Comparison of ENCODE assay signal across 8 cellular contexts in the genomic region with DNA sequence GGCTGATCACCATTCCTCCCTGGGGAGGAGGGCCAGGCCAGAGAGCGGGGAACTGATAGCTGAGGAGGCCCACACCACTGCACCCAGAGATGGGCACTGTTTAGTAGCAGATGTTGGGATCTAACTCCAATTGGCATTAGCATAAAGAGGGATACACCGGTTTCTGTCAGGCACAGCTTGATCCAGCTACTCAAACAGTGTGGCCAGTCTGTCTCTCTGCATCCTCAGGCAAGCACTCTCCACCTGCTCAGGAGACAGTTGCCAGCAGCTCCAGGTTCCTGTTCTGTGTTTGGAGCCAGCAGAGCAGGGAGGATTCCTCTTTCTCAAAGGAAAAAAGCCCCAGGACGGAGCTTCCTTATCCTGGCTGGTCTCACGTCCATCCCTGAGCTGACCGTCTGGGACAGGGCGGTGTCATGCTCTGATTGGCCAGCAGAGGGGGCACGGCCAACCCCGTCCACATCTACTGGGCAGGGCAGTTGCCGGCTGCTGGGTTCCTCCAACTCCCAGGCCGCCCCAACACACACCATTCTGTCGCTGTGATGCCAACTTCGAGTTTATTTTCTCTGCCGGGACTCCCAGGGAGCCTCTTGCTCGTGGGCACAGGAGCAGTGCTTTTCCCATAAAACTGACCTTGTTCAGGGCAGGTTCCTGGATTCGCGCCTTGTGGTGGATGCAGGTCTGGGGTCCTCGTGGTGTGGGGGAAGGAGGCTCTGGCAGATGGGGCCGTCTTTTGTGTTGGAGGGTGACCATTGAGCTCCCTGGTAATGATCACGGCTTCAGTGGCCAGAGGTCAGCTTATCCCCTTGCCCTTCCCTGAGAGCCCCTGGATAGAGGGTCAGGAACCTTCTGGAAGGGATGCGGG. TPM values are rescaled to one million over a fixed set of nuclear protein-coding genes. Genes with fewer than 3 reads are reported as not detected.
DNase-seq lines count a peak whose midpoint lies in the region; ATAC-seq and TF ChIP-seq lines count a peak whose summit lies in the region.

No MANE protein-coding gene starts in this region.

- peaks cover 35% of the 10 kb centered on the region for H3K4me1 Mint-ChIP-seq in HFFc6 (ENCODE audit: low read depth)

- intact Hi-C loops in cardiac septum (cut with DNase I): loop anchor here (5.0 kb wide), 2 partner anchors 42 to 237 kb away; no protein-coding TSS in a partner anchor
- intact Hi-C loops in psoas muscle (cut with DNase I): no loop called here

- TF ChIP-seq CTCF in DND-41 (IDR thresholded peaks at IDR 0.05; ENCODE audit: borderline replicate concordance, extremely low read depth, low read length, poor library complexity, severe bottlenecking): peak; percentile 63
- peak; percentile 90 for TF ChIP-seq CTCF in HFFc6 (IDR thresholded peaks at IDR 0.05)
- peak; percentile 56 for TF ChIP-seq CTCF in psoas muscle (IDR thresholded peaks at IDR 0.05)

- ATAC-seq in DND-41 (ENCODE audit: insufficient read depth, low read depth): no peak
- peak; percentile 66 to 79 (median 74) for ATAC-seq in psoas muscle
- no peak for ATAC-seq in GM21825 (IDR thresholded peaks at IDR 0.05; ENCODE audit: unreplicated experiment)

- peak overlapping the region; percentile 86 for H3K27ac Mint-ChIP-seq in HFFc6

- H3K4me3 ChIP-seq in DND-41 (ENCODE audit: low read depth in 1 of 2, low read length in 2 of 2) (no peak overlapping the region), psoas muscle (no peak overlapping the region)

- peaks cover 24% of the 10 kb centered on the region for H3K36me3 Mint-ChIP-seq in HFFc6 (ENCODE audit: low read depth)

- H3K4me3 Mint-ChIP-seq in HFFc6: no peak overlapping the region

- no peaks in the 10 kb centered on the region for H3K79me2 ChIP-seq in DND-41 (ENCODE audit: insufficient read depth, low read length)

- no peak for DNase-seq in DND-41
- DNase-seq in HFFc6: peak; percentile 32
- DNase-seq in activated T-cell treated with anti-CD3 and anti-CD28 coated beads, Interleukin-2, amount 50 U/mL, for 48 hours: peak; percentile 35 to 53
- peak; percentile 84 for DNase-seq in cardiac septum (ENCODE audit: low spot score)
- peak; percentile 75 to 87 for DNase-seq in psoas muscle
- no peak for DNase-seq in activated naive CD4-positive, alpha-beta T cell treated with Interleukin-2 at 50 U/mL for 16 hours
- DNase-seq in T-helper 9 cell: no peak

- 32 to 37% (median 37%) methylated on average over 20 of the region's 20 CpGs for WGBS in psoas muscle, 3 donors

- peaks cover 18% of the 10 kb centered on the region for H3K27me3 Mint-ChIP-seq in HFFc6 (ENCODE audit: insufficient read depth)

- H3K9ac ChIP-seq in DND-41 (ENCODE audit: low read depth, low read length): no peak overlapping the region

- H3K27me3 ChIP-seq in DND-41 (ENCODE audit: insufficient read depth, low read length, poor library complexity): no peaks in the 10 kb centered on the region
- H3K27me3 ChIP-seq in psoas muscle (ENCODE audit: insufficient read depth in 3 of 3, low read length in 2 of 3): peaks cover 0 to 30% (median 2%) of the 10 kb centered on the region in 3 donors

- no peaks in the 10 kb centered on the region for H3K9me3 Mint-ChIP-seq in HFFc6

- no peaks in the 10 kb centered on the region; the same call in 1 of the 2 replicates for H4K20me1 ChIP-seq in DND-41 (ENCODE audit: insufficient read depth, low read length)

- no peaks in the 10 kb centered on the region for H3K36me3 ChIP-seq in DND-41 (ENCODE audit: insufficient read depth, low read length)
- H3K36me3 ChIP-seq in psoas muscle (ENCODE audit: insufficient read depth in 1 of 2, low read depth in 1 of 2): no peaks in the 10 kb centered on the region

- H3K4me1 ChIP-seq in DND-41 (ENCODE audit: insufficient read depth, low read length) (peaks cover 7% of the 10 kb centered on the region), psoas muscle (no peaks in the 10 kb centered on the region)

- no peak overlapping the region for H2AFZ ChIP-seq in DND-41 (ENCODE audit: low read depth, low read length)

- no peak overlapping the region for H3K27ac ChIP-seq in DND-41 (ENCODE audit: low read length)
- H3K27ac ChIP-seq in psoas muscle: no peak overlapping the region

- no peak overlapping the region for H3K4me2 ChIP-seq in DND-41 (ENCODE audit: insufficient read depth, low read length)

- peaks cover 6% of the 10 kb centered on the region for H3K9me3 ChIP-seq in DND-41 (ENCODE audit: insufficient read depth, low read length, severe bottlenecking)
- H3K9me3 ChIP-seq in psoas muscle: no peaks in the 10 kb centered on the region

RNA-seq across cellular contexts. Expression of gene COL5A1, which starts 47.9 kb away (rescaled TPM):
- 100 to 1,000 TPM; 196 to 308 (median 225) TPM for total RNA-seq in HFFc6 (2021; fragmentation: NEBNext Ultra II Directional; extraction: Animal tissue kit (Norgen Biotek cat#: 25700))
- total RNA-seq in cardiac septum: 21.6 TPM
- total RNA-seq in psoas muscle: 10 to 100 TPM in 1 of 4 donors, 1 to 10 TPM in 3; 3.4 to 11.3 (median 4.7) TPM
- 1 to 10 TPM; 1.7 to 2.8 (median 2.6) TPM for polyA plus RNA-seq in psoas muscle

Comparison
In these comparisons a context has a peak if more than half of its experiments do, and no peak if none do; other contexts are left out.
1. ATAC-seq: peak in psoas muscle (4 of 4); none in DND-41 (single experiment) and GM21825 (single experiment).
2. DNase-seq: peak in HFFc6 (single experiment), activated T-cell treated with anti-CD3 and anti-CD28 coated beads, Interleukin-2, amount 50 U/mL, for 48 hours (2 of 2), cardiac septum (single experiment) and psoas muscle (2 of 2); none in DND-41 (single experiment), activated naive CD4-positive, alpha-beta T cell treated with Interleukin-2 at 50 U/mL for 16 hours (single experiment) and T-helper 9 cell (single experiment).
3. Peak in every context shown above with its lines, with median percentiles within 50 percentile points of each other: CTCF ChIP-seq.